21 cellular contexts compared by ENCODE assay signal in genomic region chr6:64252256-64252655, GRCh38.
DNase-seq lines count a peak whose midpoint lies in the region; ATAC-seq and TF ChIP-seq lines count a peak whose summit lies in the region.
"Had no signal": no experiment of that assay in that cellular context is flagged by ENCODE, and none has a peak within 500 bp of the region (broad histone marks: within the 10 kb centered on the region; RNA-seq: fewer than 3 reads in every experiment).

No MANE protein-coding gene starts in this region.

- no peak overlapping the region for H2AFZ ChIP-seq in PC-3 (ENCODE audit: low read length)
- no peak overlapping the region for H2AFZ ChIP-seq in hepatocyte

- no peaks in the 10 kb centered on the region for H3K36me3 ChIP-seq in PC-3 (ENCODE audit: low read depth, low read length)
- H3K36me3 ChIP-seq in hepatocyte (replicated peaks; ENCODE audit: insufficient read depth, low read depth): no peaks in the 10 kb centered on the region
- H3K36me3 ChIP-seq: SJSA1 had no signal

- peak; percentile 3 for DNase-seq in ACHN
- DNase-seq in DMS53 treated with DMSO at 0.1 percent for 48 hours (lab: John Stamatoyannopoulos, UW; ENCODE audit: unreplicated experiment): peak; percentile 76
- DNase-seq in PC-3: peak; percentile 46
- no peak for DNase-seq in hepatocyte (ENCODE audit: low spot score)
- DNase-seq in NCI-H2029 treated with DMSO at 0.1 percent for 48 hours (lab: John Stamatoyannopoulos, UW): no peak
- DNase-seq in nephron progenitor cell: no peak
- DNase-seq in SHP77 treated with DMSO at 0.1 percent for 48 hours (lab: John Stamatoyannopoulos, UW): no peak
- DNase-seq: CD8-positive, alpha-beta memory T cell; DMS79 treated with DMSO at 0.1 percent for 48 hours; H7; MM.1S; NCI-H1048; NCI-H1417 treated with DMSO at 0.1 percent for 48 hours; NCI-H187 treated with DMSO at 0.1 percent for 48 hours; NCI-H226; NCI-H526 treated with DMSO at 0.1 percent for 48 hours; T-helper 1 cell had no signal

- H3K9me2 ChIP-seq in PC-3 (replicated peaks; ENCODE audit: low read length) (no peaks in the 10 kb centered on the region), hepatocyte (replicated peaks; ENCODE audit: insufficient read depth) (no peaks in the 10 kb centered on the region)

- peaks cover 57% of the 10 kb centered on the region for H3K4me1 ChIP-seq in PC-3 (ENCODE audit: insufficient read depth, low read length)
- H3K4me1 ChIP-seq in hepatocyte (ENCODE audit: insufficient read depth): peaks cover 16% of the 10 kb centered on the region

- H3K4me3 ChIP-seq in PC-3 (ENCODE audit: low read length): no peak overlapping the region
- H3K4me3 ChIP-seq in hepatocyte: no peak overlapping the region
- H3K4me3 ChIP-seq: K562, SJSA1 had no signal

- in situ Hi-C loops in ACHN (cut with HindIII; ENCODE audit: low pct_ligation_motif_present, low pct_unique_long_range_greater_than_20kb, low sequenced_read_pairs): no loop called here

- TF ChIP-seq CTCF in PC-3 (conservative IDR thresholded peaks at IDR 0.05; ENCODE audit: low read depth, low read length) (no peak), hepatocyte (IDR thresholded peaks at IDR 0.05; ENCODE audit: poor library complexity) (no peak), nephron progenitor cell (IDR thresholded peaks at IDR 0.05) (no peak)

- CTCF ChIA-PET in PC-3 (lab: Charles Lee): no interaction called here

- H3K79me2 ChIP-seq in PC-3 (ENCODE audit: low read length) (no peaks in the 10 kb centered on the region), hepatocyte (no peaks in the 10 kb centered on the region)

- H3K9me3 Mint-ChIP-seq in nephron progenitor cell: no peaks in the 10 kb centered on the region

- no TSS peak for BruUV-seq in PC-3 (replicated peaks; lab: Mats Ljungman, UMichigan)

- intact Hi-C loops in PC-3 (cut with micrococcal nuclease): no loop called here

- no peaks in the 10 kb centered on the region for H3K9me3 ChIP-seq in PC-3 (ENCODE audit: low read length)
- no peaks in the 10 kb centered on the region for H3K9me3 ChIP-seq in hepatocyte (ENCODE audit: low read depth)

- no peaks in the 10 kb centered on the region for H3F3A ChIP-seq in PC-3 (ENCODE audit: low read length, unreplicated experiment)

- no peak overlapping the region for H3K4me2 ChIP-seq in PC-3 (ENCODE audit: low read length)
- no peak overlapping the region for H3K4me2 ChIP-seq in hepatocyte

- POLR2A ChIA-PET in PC-3 (lab: Charles Lee; ENCODE audit: unreplicated experiment): interaction anchor here (0.6 kb wide), 1 partner anchor 679 kb away, joined by 3 read pairs; no protein-coding TSS in a partner anchor

- H3K4me1 Mint-ChIP-seq in nephron progenitor cell: no peaks in the 10 kb centered on the region
- H3K4me1 Mint-ChIP-seq: CD8-positive, alpha-beta memory T cell had no signal

- WGBS in hepatocyte (ENCODE audit: low lambda C conversion rate, missing lambda C conversion rate): 94% methylated on average over 2 of the region's 2 CpGs

- no peak overlapping the region for H3K27ac ChIP-seq in PC-3 (ENCODE audit: low read length)
- peak overlapping the region; percentile 24 for H3K27ac ChIP-seq in hepatocyte
- H3K27ac ChIP-seq: C4-2B, SJSA1 had no signal

- ATAC-seq in PC-3: no peak
- ATAC-seq in GM19455 (IDR thresholded peaks at IDR 0.05; ENCODE audit: unreplicated experiment): no peak
- ATAC-seq: K562 had no signal

- no peak overlapping the region for H3K9ac ChIP-seq in PC-3 (ENCODE audit: low read length)

- no peak overlapping the region for H3K27ac Mint-ChIP-seq in nephron progenitor cell
- H3K27ac Mint-ChIP-seq: CD8-positive, alpha-beta memory T cell had no signal

- H3K4me3 Mint-ChIP-seq in nephron progenitor cell: no peak overlapping the region
- H3K4me3 Mint-ChIP-seq: CD8-positive, alpha-beta memory T cell had no signal

- H4K20me1 ChIP-seq in PC-3 (ENCODE audit: low read length) (no peaks in the 10 kb centered on the region), hepatocyte (ENCODE audit: insufficient read depth, poor library complexity, severe bottlenecking) (no peaks in the 10 kb centered on the region)

- H3K27me3 ChIP-seq in PC-3 (ENCODE audit: low read length) (no peaks in the 10 kb centered on the region), hepatocyte (no peaks in the 10 kb centered on the region)
- H3K27me3 ChIP-seq: SJSA1 had no signal

- no peaks in the 10 kb centered on the region for H3K36me3 Mint-ChIP-seq in nephron progenitor cell (ENCODE audit: low read depth)
- H3K36me3 Mint-ChIP-seq: CD8-positive, alpha-beta memory T cell had no signal

- no peaks in the 10 kb centered on the region for H3K27me3 Mint-ChIP-seq in nephron progenitor cell (ENCODE audit: low read depth, poor library complexity)
- H3K27me3 Mint-ChIP-seq: CD8-positive, alpha-beta memory T cell had no signal

Comparison
In these comparisons a context has a peak if more than half of its experiments do, and no peak if none do; other contexts are left out.
1. DNase-seq: peak in ACHN (single experiment), DMS53 treated with DMSO at 0.1 percent for 48 hours (single experiment) and PC-3 (single experiment); none in hepatocyte (single experiment), NCI-H2029 treated with DMSO at 0.1 percent for 48 hours (single experiment), nephron progenitor cell (single experiment) and SHP77 treated with DMSO at 0.1 percent for 48 hours (single experiment).